Comparison of ENCODE assay signal across 36 cellular contexts in the genomic region with DNA sequence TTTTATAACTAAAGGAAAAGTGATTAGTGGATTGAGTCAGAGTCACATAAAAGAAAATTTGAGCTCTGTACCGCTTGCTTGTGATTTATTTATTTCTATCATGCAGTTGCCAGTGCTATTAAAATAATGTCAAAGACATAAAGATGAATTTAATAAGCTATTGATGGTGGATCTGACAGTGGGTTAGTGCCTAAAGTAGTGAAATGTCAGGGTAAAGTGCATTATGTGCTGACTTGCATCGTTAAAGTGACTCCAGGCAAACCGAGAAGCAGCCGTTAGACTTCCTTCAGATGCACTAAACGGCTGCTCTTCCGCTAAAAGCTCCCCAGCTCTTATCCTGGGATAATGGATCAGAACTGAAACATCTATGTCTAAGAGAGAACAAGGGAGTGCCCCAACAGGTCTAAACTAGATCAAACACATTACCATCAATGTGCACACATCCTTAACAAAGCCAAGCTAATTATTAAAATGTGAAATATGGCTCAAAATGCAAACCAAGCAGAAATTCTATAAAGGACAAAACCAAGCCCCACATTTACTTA.
"Had no signal": no experiment of that assay in that cellular context is flagged by ENCODE, and none has a peak within 500 bp of the region (broad histone marks: within the 10 kb centered on the region; RNA-seq: fewer than 3 reads in every experiment).

No MANE protein-coding gene starts in this region.

- H3K27me3 Mint-ChIP-seq: activated CD4-positive, alpha-beta memory T cell treated with anti-CD3 and anti-CD28 coated beads, Interleukin-2, amount 10 ng/mL, durations not matched to agents 7 days and 5 days; activated CD8-positive, alpha-beta memory T cell treated with anti-CD3 and anti-CD28 coated beads, Interleukin-2, amount 10 ng/mL, durations not matched to agents 7 days and 5 days; activated naive CD4-positive, alpha-beta T cell treated with anti-CD3 and anti-CD28 coated beads, Interleukin-2, amount 10 ng/mL, durations not matched to agents 7 days and 5 days; activated naive CD8-positive, alpha-beta T cell; activated naive CD8-positive, alpha-beta T cell treated with anti-CD3 and anti-CD28 coated beads, Interleukin-2, amount 50 U/mL, for 24 hours; brain had no signal

- H3K9me3 ChIP-seq: MG63 had no signal

- H3K27ac ChIP-seq: VCaP had no signal

- H3K36me3 ChIP-seq: MG63 had no signal

- H3K9me3 Mint-ChIP-seq: activated naive CD4-positive, alpha-beta T cell treated with anti-CD3 and anti-CD28 coated beads, Interleukin-2, amount 10 ng/mL, durations not matched to agents 7 days and 5 days; activated naive CD8-positive, alpha-beta T cell treated with anti-CD3 and anti-CD28 coated beads, Interleukin-2, amount 50 U/mL, for 24 hours had no signal

- H3K27me3 ChIP-seq: MG63 had no signal

- H3K4me3 ChIP-seq: K562, MG63 had no signal

- H3K4me1 Mint-ChIP-seq: activated B cell treated with CpG ODN at 0.5 μM for 24 hours; activated CD4-positive, alpha-beta memory T cell treated with anti-CD3 and anti-CD28 coated beads, Interleukin-2, amount 10 ng/mL, durations not matched to agents 7 days and 5 days; activated CD8-positive, alpha-beta memory T cell treated with anti-CD3 and anti-CD28 coated beads, Interleukin-2, amount 10 ng/mL, durations not matched to agents 7 days and 5 days; activated naive CD4-positive, alpha-beta T cell treated with anti-CD3 and anti-CD28 coated beads, Interleukin-2, amount 10 ng/mL, durations not matched to agents 7 days and 5 days; activated naive CD8-positive, alpha-beta T cell treated with anti-CD3 and anti-CD28 coated beads, Interleukin-2, amount 50 U/mL, for 24 hours had no signal

- H3K27ac Mint-ChIP-seq: activated B cell treated with CpG ODN at 0.5 μM for 24 hours; activated CD4-positive, alpha-beta memory T cell treated with anti-CD3 and anti-CD28 coated beads, Interleukin-2, amount 10 ng/mL, durations not matched to agents 7 days and 5 days; activated CD8-positive, alpha-beta memory T cell treated with anti-CD3 and anti-CD28 coated beads, Interleukin-2, amount 10 ng/mL, durations not matched to agents 7 days and 5 days; activated naive CD4-positive, alpha-beta T cell treated with anti-CD3 and anti-CD28 coated beads, Interleukin-2, amount 10 ng/mL, durations not matched to agents 7 days and 5 days; activated naive CD8-positive, alpha-beta T cell; activated naive CD8-positive, alpha-beta T cell treated with anti-CD3 and anti-CD28 coated beads, Interleukin-2, amount 50 U/mL, for 24 hours; brain had no signal

- FAIRE-seq: bronchial epithelial cell, K562 had no signal

- H3K36me3 Mint-ChIP-seq: activated CD8-positive, alpha-beta memory T cell treated with anti-CD3 and anti-CD28 coated beads, Interleukin-2, amount 10 ng/mL, durations not matched to agents 7 days and 5 days; activated naive CD4-positive, alpha-beta T cell treated with anti-CD3 and anti-CD28 coated beads, Interleukin-2, amount 10 ng/mL, durations not matched to agents 7 days and 5 days; activated naive CD8-positive, alpha-beta T cell; brain had no signal

- H3K4me3 Mint-ChIP-seq: activated B cell treated with CpG ODN at 0.5 μM for 24 hours; activated CD4-positive, alpha-beta memory T cell treated with anti-CD3 and anti-CD28 coated beads, Interleukin-2, amount 10 ng/mL, durations not matched to agents 7 days and 5 days; activated CD8-positive, alpha-beta memory T cell treated with anti-CD3 and anti-CD28 coated beads, Interleukin-2, amount 10 ng/mL, durations not matched to agents 7 days and 5 days; activated naive CD4-positive, alpha-beta T cell treated with anti-CD3 and anti-CD28 coated beads, Interleukin-2, amount 10 ng/mL, durations not matched to agents 7 days and 5 days; activated naive CD8-positive, alpha-beta T cell; activated naive CD8-positive, alpha-beta T cell treated with anti-CD3 and anti-CD28 coated beads, Interleukin-2, amount 50 U/mL, for 24 hours; brain had no signal

- DNase-seq: activated B cell treated with CpG ODN at 0.5 μM for 24 hours; activated CD4-positive, alpha-beta memory T cell treated with anti-CD3 and anti-CD28 coated beads, Interleukin-2, amount 10 ng/mL, durations not matched to agents 7 days and 5 days; activated CD4-positive, alpha-beta T cell treated with anti-CD3 and anti-CD28 coated beads for 4 hours; activated CD4-positive, alpha-beta T cell treated with anti-CD3 and anti-CD28 coated beads, Interleukin-2, amount 50 U/mL, for 1 hour; activated CD4-positive, CD25-positive, alpha-beta regulatory T cell treated with anti-CD3 and anti-CD28 coated beads, Interleukin-2, amount 50 U/mL, for 72 hours; activated CD8-positive, alpha-beta memory T cell treated with anti-CD3 and anti-CD28 coated beads for 24 hours; activated CD8-positive, alpha-beta memory T cell treated with anti-CD3 and anti-CD28 coated beads, Interleukin-2, amount 10 ng/mL, durations not matched to agents 7 days and 5 days; activated CD8-positive, alpha-beta memory T cell treated with anti-CD3 and anti-CD28 coated beads, Interleukin-2, amount 50 U/mL, for 48 hours; activated effector memory CD4-positive, alpha-beta T cell treated with Interleukin-2 at 50 U/mL for 16 hours; activated naive CD4-positive, alpha-beta T cell treated with anti-CD3 and anti-CD28 coated beads, Interleukin-2, amount 10 ng/mL, durations not matched to agents 7 days and 5 days; activated naive CD8-positive, alpha-beta T cell treated with anti-CD3 and anti-CD28 coated beads, Interleukin-2, amount 50 U/mL, for 24 hours; activated T-cell treated with anti-CD3 and anti-CD28 coated beads, Interleukin-2, amount 50 U/mL, for 48 hours; anterior cingulate cortex; caudate nucleus; cerebellar nuclear complex; IMR-90; MG63; NCI-H1048; NCI-H146; NCI-H1930; NCI-H2081 treated with DMSO at 0.1 percent for 48 hours; NCI-H2171; NCI-H510A; NCI-H526; NK-92 treated with Interleukin-12 subunit alpha and Interleukin-12 subunit beta, amount 100 ng/mL, for 24 hours; OCI-M1; Right ventricle myocardium superior; SW 1271; T-helper 1 cell; T-helper 2 cell; T-helper 9 cell had no signal
